Comparison of ENCODE assay signal across 20 cellular contexts in genomic region chr5:157477814-157478494, GRCh38. TPM values are rescaled to one million over a fixed set of nuclear protein-coding genes. Genes with fewer than 3 reads are reported as not detected.
DNase-seq lines count a peak whose midpoint lies in the region; ATAC-seq and TF ChIP-seq lines count a peak whose summit lies in the region.
"Had no signal": no experiment of that assay in that cellular context is flagged by ENCODE, and none has a peak within 500 bp of the region (broad histone marks: within the 10 kb centered on the region; RNA-seq: fewer than 3 reads in every experiment).

No MANE protein-coding gene starts in this region.

- TF ChIP-seq CTCF in activated CD8-positive, alpha-beta T cell treated with anti-CD3 and anti-CD28 coated beads for 36 hours (IDR thresholded peaks at IDR 0.05), result no peak
- TF ChIP-seq CTCF in WTC11 (IDR thresholded peaks at IDR 0.05) (no peak), liver (IDR thresholded peaks at IDR 0.05; ENCODE audit: low read depth, low read length, missing input control) (no peak), GM13977 (IDR thresholded peaks at IDR 0.05; ENCODE audit: extremely low read depth, insufficient read depth, missing control alignments) (no peak)

- H3K36me3 ChIP-seq in liver (ENCODE audit: control insufficient read depth in 4 of 4, insufficient read depth in 3 of 4, low read depth in 1 of 4, low read length in 3 of 4), result no peaks in the 10 kb centered on the region
- peaks cover 27 to 34% of the 10 kb centered on the region in 2 donors for H3K36me3 ChIP-seq in stomach smooth muscle (ENCODE audit: control insufficient read depth in 2 of 2, insufficient read depth in 2 of 2, low read length in 2 of 2)

- DNase-seq in activated CD8-positive, alpha-beta T cell treated with anti-CD3 and anti-CD28 coated beads, Interleukin-2, amount 10 ng/mL, durations not matched to agents 7 days and 5 days, result no peak
- DNase-seq in activated CD8-positive, alpha-beta T cell treated with anti-CD3 and anti-CD28 coated beads for 36 hours, result no peak
- DNase-seq in WTC11 (ENCODE audit: low spot score), result no peak
- DNase-seq in GM13977 (ENCODE audit: low spot score), result no peak
- DNase-seq: central memory CD4-positive, alpha-beta T cell; effector CD8-positive, alpha-beta T cell; H7; NCI-H1436; NCI-H2171; PC-9; stimulated activated CD4-positive, alpha-beta T cell treated with anti-CD3 and anti-CD28 coated beads, Interleukin-4, amount 100 ng/mL, for 24 hours; upper lobe of left lung had no signal

- POLR2A ChIA-PET in activated CD8-positive, alpha-beta T cell treated with anti-CD3 and anti-CD28 coated beads, Interleukin-2, amount 10 ng/mL, durations not matched to agents 7 days and 5 days (lab: Charles Lee), result no interaction called here
- POLR2A ChIA-PET in activated CD8-positive, alpha-beta T cell treated with anti-CD3 and anti-CD28 coated beads for 36 hours (lab: Charles Lee), result interaction anchor here (0.6 to 0.8 kb wide), 2 partner anchors 154 to 1554 kb away, joined by 3 read pairs; no protein-coding TSS in a partner anchor
- POLR2A ChIA-PET in WTC11 (lab: Charles Lee), result no interaction called here

- H3K27me3 ChIP-seq in liver (ENCODE audit: control insufficient read depth in 4 of 4, insufficient read depth in 4 of 4, low read length in 3 of 4), result no peaks in the 10 kb centered on the region
- no peaks in the 10 kb centered on the region for H3K27me3 ChIP-seq in stomach smooth muscle (ENCODE audit: control insufficient read depth in 1 of 2, insufficient read depth in 2 of 2, low read length in 2 of 2)
- H3K27me3 ChIP-seq: upper lobe of left lung had no signal

- H3K4me3 Mint-ChIP-seq in activated CD8-positive, alpha-beta T cell treated with anti-CD3 and anti-CD28 coated beads, Interleukin-2, amount 10 ng/mL, durations not matched to agents 7 days and 5 days, result no peak overlapping the region
- no peak overlapping the region for H3K4me3 Mint-ChIP-seq in activated CD8-positive, alpha-beta T cell treated with anti-CD3 and anti-CD28 coated beads for 36 hours
- no peak overlapping the region for H3K4me3 Mint-ChIP-seq in WTC11

- no peaks in the 10 kb centered on the region for H3K9me3 Mint-ChIP-seq in activated CD8-positive, alpha-beta T cell treated with anti-CD3 and anti-CD28 coated beads, Interleukin-2, amount 10 ng/mL, durations not matched to agents 7 days and 5 days (ENCODE audit: insufficient read depth)
- H3K9me3 Mint-ChIP-seq in activated CD8-positive, alpha-beta T cell treated with anti-CD3 and anti-CD28 coated beads for 36 hours, result no peaks in the 10 kb centered on the region
- peaks cover 3% of the 10 kb centered on the region; the same call in 1 of the 2 replicates for H3K9me3 Mint-ChIP-seq in WTC11

- H3K27ac ChIP-seq in liver (ENCODE audit: low read depth in 1 of 2, low read length in 2 of 2) (peak overlapping the region; percentile 31 to 75), stomach smooth muscle (ENCODE audit: low read length) (peak overlapping the region; percentile 90)
- H3K27ac ChIP-seq: parathyroid adenoma, PC-9 had no signal

- H3K9ac ChIP-seq in liver (ENCODE audit: low read depth in 1 of 2, low read length in 2 of 2) (no peak overlapping the region), stomach smooth muscle (ENCODE audit: low read length in 2 of 2) (peak overlapping the region in 1 of 2 donors; percentile 60)
- H3K9ac ChIP-seq: parathyroid adenoma had no signal

- no peak overlapping the region for H3K4me3 ChIP-seq in liver (ENCODE audit: low read depth in 1 of 3, low read length in 3 of 3)
- peak overlapping the region in 1 of 2 donors; percentile 29 for H3K4me3 ChIP-seq in stomach smooth muscle (ENCODE audit: low read length in 2 of 2)
- H3K4me3 ChIP-seq: A549, PC-9, upper lobe of left lung had no signal

- intact Hi-C loops in activated CD8-positive, alpha-beta T cell treated with anti-CD3 and anti-CD28 coated beads for 36 hours (cut with micrococcal nuclease), result loop anchor here (2.0 to 10.0 kb wide), 2 partner anchors 45 to 153 kb away; no protein-coding TSS in a partner anchor

- H3K27ac Mint-ChIP-seq in activated CD8-positive, alpha-beta T cell treated with anti-CD3 and anti-CD28 coated beads, Interleukin-2, amount 10 ng/mL, durations not matched to agents 7 days and 5 days, result peak overlapping the region; percentile 76
- H3K27ac Mint-ChIP-seq in activated CD8-positive, alpha-beta T cell treated with anti-CD3 and anti-CD28 coated beads for 36 hours, result no peak overlapping the region
- H3K27ac Mint-ChIP-seq in WTC11, result peak overlapping the region; percentile 60; the same call in 1 of the 2 replicates

- in situ Hi-C loops in GM13977 (cut with MboI; ENCODE audit: low pct_unique_long_range_greater_than_20kb, low sequenced_read_pairs, unreplicated experiment), result no loop called here

- peak; percentile 40 to 58 for TF ChIP-seq RAD21 in liver (IDR thresholded peaks at IDR 0.05)

- CTCF ChIA-PET in activated CD8-positive, alpha-beta T cell treated with anti-CD3 and anti-CD28 coated beads, Interleukin-2, amount 10 ng/mL, durations not matched to agents 7 days and 5 days (lab: Charles Lee), result interaction anchor here (0.9 to 4.2 kb wide), 10 partner anchors 9 to 266 kb away, joined by 3 to 23 read pairs (median 4); partner anchors contain the start of genes LSM11 and THG1L
- CTCF ChIA-PET in activated CD8-positive, alpha-beta T cell treated with anti-CD3 and anti-CD28 coated beads for 36 hours (lab: Charles Lee), result interaction anchor here (1.0 to 5.9 kb wide), 7 partner anchors 11 to 150 kb away, joined by 3 to 38 read pairs (median 5); no protein-coding TSS in a partner anchor
- CTCF ChIA-PET in WTC11 (lab: Charles Lee), result interaction anchor here (1.7 to 2.3 kb wide), 3 partner anchors 135 to 266 kb away, joined by 7 to 10 read pairs (median 7); partner anchors contain the start of gene LSM11

- 25% methylated on average over 5 of the region's 5 CpGs for WGBS in liver

- H3K4me1 Mint-ChIP-seq in activated CD8-positive, alpha-beta T cell treated with anti-CD3 and anti-CD28 coated beads, Interleukin-2, amount 10 ng/mL, durations not matched to agents 7 days and 5 days (ENCODE audit: low read depth), result peaks cover 53% of the 10 kb centered on the region
- H3K4me1 Mint-ChIP-seq in activated CD8-positive, alpha-beta T cell treated with anti-CD3 and anti-CD28 coated beads for 36 hours (ENCODE audit: low read depth), result no peaks in the 10 kb centered on the region
- H3K4me1 Mint-ChIP-seq in WTC11, result peaks cover 20% of the 10 kb centered on the region

- H3K4me1 ChIP-seq in liver (ENCODE audit: control insufficient read depth in 4 of 4, insufficient read depth in 4 of 4, low read length in 3 of 4) (peaks cover 12 to 36% (median 32%) of the 10 kb centered on the region in 4 donors), stomach smooth muscle (ENCODE audit: control insufficient read depth, insufficient read depth, low read length) (peaks cover 61% of the 10 kb centered on the region)
- H3K4me1 ChIP-seq: parathyroid adenoma had no signal

- H3K36me3 Mint-ChIP-seq in activated CD8-positive, alpha-beta T cell treated with anti-CD3 and anti-CD28 coated beads, Interleukin-2, amount 10 ng/mL, durations not matched to agents 7 days and 5 days (ENCODE audit: low read depth), result peaks cover 68% of the 10 kb centered on the region
- H3K36me3 Mint-ChIP-seq in activated CD8-positive, alpha-beta T cell treated with anti-CD3 and anti-CD28 coated beads for 36 hours (ENCODE audit: low read depth), result peaks cover 5% of the 10 kb centered on the region
- peaks cover 4% of the 10 kb centered on the region for H3K36me3 Mint-ChIP-seq in WTC11

- H3K9me3 ChIP-seq in liver (ENCODE audit: control insufficient read depth in 4 of 4, low read length in 3 of 4) (no peaks in the 10 kb centered on the region), stomach smooth muscle (ENCODE audit: control insufficient read depth in 2 of 2, low read length in 2 of 2) (no peaks in the 10 kb centered on the region)
- H3K9me3 ChIP-seq: A549, upper lobe of left lung had no signal

- no peak for ATAC-seq in activated CD8-positive, alpha-beta T cell treated with anti-CD3 and anti-CD28 coated beads, Interleukin-2, amount 10 ng/mL, durations not matched to agents 7 days and 5 days
- no peak for ATAC-seq in activated CD8-positive, alpha-beta T cell treated with anti-CD3 and anti-CD28 coated beads for 36 hours
- ATAC-seq in WTC11, result no peak
- ATAC-seq in GM21825 (IDR thresholded peaks at IDR 0.05; ENCODE audit: unreplicated experiment), result no peak
- ATAC-seq in GM21515 (IDR thresholded peaks at IDR 0.05; ENCODE audit: unreplicated experiment), result no peak
- ATAC-seq: A549 had no signal

- H3K27me3 Mint-ChIP-seq in activated CD8-positive, alpha-beta T cell treated with anti-CD3 and anti-CD28 coated beads, Interleukin-2, amount 10 ng/mL, durations not matched to agents 7 days and 5 days (ENCODE audit: low read depth), result no peaks in the 10 kb centered on the region
- no peaks in the 10 kb centered on the region for H3K27me3 Mint-ChIP-seq in activated CD8-positive, alpha-beta T cell treated with anti-CD3 and anti-CD28 coated beads for 36 hours
- no peaks in the 10 kb centered on the region for H3K27me3 Mint-ChIP-seq in WTC11 (ENCODE audit: low read depth)

TF ChIP-seq in WTC11, 78 proteins besides CTCF, POLR2A, EP300 and RAD21 (continues in another document):
- TF ChIP-seq ZNF138 (CRISPR knock-in tag; conservative IDR thresholded peaks at IDR 0.05) (no peak), ZBTB21 (CRISPR knock-in tag; IDR thresholded peaks at IDR 0.05; ENCODE audit: borderline replicate concordance) (no peak), ETV6 (CRISPR knock-in tag; IDR thresholded peaks at IDR 0.05) (no peak), GRHL2 (CRISPR knock-in tag; IDR thresholded peaks at IDR 0.05; ENCODE audit: insufficient replicate concordance, severe bottlenecking) (no peak)
- TF ChIP-seq, protein P1, sequence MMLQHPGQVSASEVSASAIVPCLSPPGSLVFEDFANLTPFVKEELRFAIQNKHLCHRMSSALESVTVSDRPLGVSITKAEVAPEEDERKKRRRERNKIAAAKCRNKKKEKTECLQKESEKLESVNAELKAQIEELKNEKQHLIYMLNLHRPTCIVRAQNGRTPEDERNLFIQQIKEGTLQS (CRISPR knock-in tag; conservative IDR thresholded peaks at IDR 0.05), result no peak

TF ChIP-seq in liver, 16 proteins besides CTCF, POLR2A, EP300 and RAD21 (continues in another document):
- peak; percentile 83 for TF ChIP-seq HNF4G (IDR thresholded peaks at IDR 0.05)
- no peak for TF ChIP-seq GABPA (IDR thresholded peaks at IDR 0.05 in 1 of 2, conservative IDR thresholded peaks at IDR 0.05 in 1 of 2)
- peak; percentile 38 for TF ChIP-seq MAX (IDR thresholded peaks at IDR 0.05)
- TF ChIP-seq FOXA1 (IDR thresholded peaks at IDR 0.05), result no peak
- peak; percentile 87 to 92 for TF ChIP-seq HNF4A (conservative IDR thresholded peaks at IDR 0.05)
- peak in 1 of 2 donors; percentile 46 for TF ChIP-seq JUND (IDR thresholded peaks at IDR 0.05)

RNA-seq across cellular contexts. Expression of gene NIPAL4, which starts 17.9 kb away (rescaled TPM):
- not detected for total RNA-seq in activated CD8-positive, alpha-beta T cell treated with anti-CD3 and anti-CD28 coated beads, Interleukin-2, amount 10 ng/mL, durations not matched to agents 7 days and 5 days
- under 1 TPM; 0.29 to 0.72 TPM for total RNA-seq in activated CD8-positive, alpha-beta T cell treated with anti-CD3 and anti-CD28 coated beads for 36 hours
- 0.11 TPM in 1 of 3 replicates, not detected in the others for total RNA-seq in WTC11 (2021)
- total RNA-seq in liver, result not detected
- not detected for polyA plus RNA-seq in liver
- total RNA-seq: H7, HT1080, myocyte had no signal
